Comparison of ENCODE assay signal across 9 cellular contexts in genomic region chr15:43794269-43795037, GRCh38. TPM values are rescaled to one million over a fixed set of nuclear protein-coding genes. Genes with fewer than 3 reads are reported as not detected.
DNase-seq lines count a peak whose midpoint lies in the region; ATAC-seq and TF ChIP-seq lines count a peak whose summit lies in the region.
"Had no signal": no experiment of that assay in that cellular context is flagged by ENCODE, and none has a peak within 500 bp of the region (broad histone marks: within the 10 kb centered on the region; RNA-seq: fewer than 3 reads in every experiment).

No MANE protein-coding gene starts in this region.

- POLR2A ChIA-PET in naive thymus-derived CD8-positive, alpha-beta T cell (lab: Charles Lee): interaction anchor here (0.6 to 5.9 kb wide), 3 partner anchors 13 to 30 kb away, joined by 4 to 48 read pairs (median 7); partner anchors contain the start of genes ELL3 and MFAP1

- H3K27ac ChIP-seq in C4-2B: peak overlapping the region; percentile 1; the same call in 1 of the 2 replicates
- peak overlapping the region; percentile 24 to 88 for H3K27ac ChIP-seq in coronary artery

- peaks cover 28 to 63% (median 58%) of the 10 kb centered on the region in 4 donors for H3K4me1 Mint-ChIP-seq in naive thymus-derived CD8-positive, alpha-beta T cell

- H3K36me3 ChIP-seq in MG63: peaks cover 56% of the 10 kb centered on the region

- peak; percentile 34 for DNase-seq in MG63
- no peak for DNase-seq in coronary artery (ENCODE audit: low spot score)
- no peak for DNase-seq in naive thymus-derived CD8-positive, alpha-beta T cell
- no peak for DNase-seq in DMS 273 treated with DMSO at 0.1 percent for 48 hours (lab: John Stamatoyannopoulos, UW)
- no peak for DNase-seq in DMS53 (lab: John Stamatoyannopoulos, UW)

- H3K36me3 Mint-ChIP-seq in naive thymus-derived CD8-positive, alpha-beta T cell: peaks cover 4 to 60% (median 6%) of the 10 kb centered on the region in 3 donors

- no peaks in the 10 kb centered on the region for H3K9me3 ChIP-seq in MG63

- ATAC-seq in naive thymus-derived CD8-positive, alpha-beta T cell: no peak
- no peak for ATAC-seq in HG02623 (IDR thresholded peaks at IDR 0.05; ENCODE audit: unreplicated experiment)
- ATAC-seq in GM21390 (IDR thresholded peaks at IDR 0.05; ENCODE audit: unreplicated experiment): no peak

- H3K9me3 Mint-ChIP-seq in naive thymus-derived CD8-positive, alpha-beta T cell: no peaks in the 10 kb centered on the region

- no peak for TF ChIP-seq CTCF in C4-2B (conservative IDR thresholded peaks at IDR 0.05)
- no peak for TF ChIP-seq CTCF in coronary artery (IDR thresholded peaks at IDR 0.05)

- H3K4me3 ChIP-seq in MG63 (peak overlapping the region; percentile 70; the same call in 1 of the 2 replicates), coronary artery (peak overlapping the region; percentile 93)

- H3K27me3 Mint-ChIP-seq in naive thymus-derived CD8-positive, alpha-beta T cell: no peaks in the 10 kb centered on the region

- H3K27me3 ChIP-seq in MG63: no peaks in the 10 kb centered on the region

- H3K4me3 Mint-ChIP-seq in naive thymus-derived CD8-positive, alpha-beta T cell: peak overlapping the region; percentile 93 to 99 (median 96)

- peak overlapping the region; percentile 24 to 99 (median 97) for H3K27ac Mint-ChIP-seq in naive thymus-derived CD8-positive, alpha-beta T cell

RNA-seq across cellular contexts. Expression of gene SERF2, which starts 2.3 kb away (rescaled TPM):
- total RNA-seq in MG63 (2014; rRNA removed; shearing (Covaris generic); ENCODE audit: low replicate concordance): 272 and 1,334 TPM in 2 replicates
- 100 to 1,000 TPM; 549 to 584 TPM for total RNA-seq in naive thymus-derived CD8-positive, alpha-beta T cell
- 1,000 to 10,000 TPM; 1,905 to 2,412 (median 2,207) TPM for polyA plus RNA-seq in naive thymus-derived CD8-positive, alpha-beta T cell

RNA-seq across cellular contexts. Expression of gene SERINC4, which starts 5.6 kb away (rescaled TPM):
- total RNA-seq in MG63 (2014; rRNA removed; shearing (Covaris generic); ENCODE audit: low replicate concordance): not detected in 2 replicates
- under 1 TPM; 0.23 to 0.27 TPM for total RNA-seq in naive thymus-derived CD8-positive, alpha-beta T cell
- polyA plus RNA-seq in naive thymus-derived CD8-positive, alpha-beta T cell: 1 to 10 TPM; 2.1 to 4.2 (median 3.5) TPM
- total RNA-seq: pulmonary artery endothelial cell had no signal

RNA-seq across cellular contexts. Expression of gene HYPK, which starts 5.9 kb away (rescaled TPM):
- total RNA-seq in MG63 (2014; rRNA removed; shearing (Covaris generic); ENCODE audit: low replicate concordance): 7.9 and 9.6 TPM in 2 replicates
- total RNA-seq in naive thymus-derived CD8-positive, alpha-beta T cell: 10 to 100 TPM; 27.7 to 28.9 TPM
- 10 to 100 TPM in 2 of 3 donors, 1 to 10 TPM in 1; 7.7 to 14.1 (median 13.0) TPM for polyA plus RNA-seq in naive thymus-derived CD8-positive, alpha-beta T cell

RNA-seq across cellular contexts. Expression of gene ELL3, which starts 17.7 kb away (rescaled TPM):
- 5.6 TPM in 1 of 2 replicates, not detected in the other for total RNA-seq in MG63 (2014; rRNA removed; shearing (Covaris generic); ENCODE audit: low replicate concordance)
- total RNA-seq in naive thymus-derived CD8-positive, alpha-beta T cell: 1 to 10 TPM; 4.0 to 4.4 TPM
- 1 to 10 TPM in 2 of 3 donors, under 1 TPM in 1; 0.73 to 2.1 (median 1.4) TPM for polyA plus RNA-seq in naive thymus-derived CD8-positive, alpha-beta T cell

RNA-seq across cellular contexts. Expression of gene MFAP1, which starts 30.0 kb away (rescaled TPM):
- 8.8 and 16.4 TPM in 2 replicates for total RNA-seq in MG63 (2014; rRNA removed; shearing (Covaris generic); ENCODE audit: low replicate concordance)
- total RNA-seq in naive thymus-derived CD8-positive, alpha-beta T cell: 10 to 100 TPM; 15.8 to 18.7 TPM
- 10 to 100 TPM in 2 of 3 donors, 1 to 10 TPM in 1; 5.2 to 18.0 (median 10.4) TPM for polyA plus RNA-seq in naive thymus-derived CD8-positive, alpha-beta T cell
